ENCODE assay signal across 19 cellular contexts in genomic region chr7:106610996-106611886, GRCh38. TPM values are rescaled to one million over a fixed set of nuclear protein-coding genes. Genes with fewer than 3 reads are reported as not detected.
A peak's percentile ranks its signal among the peaks of the same experiment; 100 is the strongest.
DNase-seq lines count a peak whose midpoint lies in the region; ATAC-seq, FAIRE-seq and TF ChIP-seq lines count a peak whose summit lies in the region.
"Had no signal": no experiment of that assay in that cellular context is flagged by ENCODE, and none has a peak within 500 bp of the region (broad histone marks: within the 10 kb centered on the region; RNA-seq: fewer than 3 reads in every experiment).

No MANE protein-coding gene starts in this region.

- no peak overlapping the region for H2AFZ ChIP-seq in GM12878 (ENCODE audit: control insufficient read depth, low read depth, low read length)

- in situ Hi-C loops in GM12878 (cut with MboI): no loop called here

- POLR2A ChIA-PET in GM12878 (lab: Charles Lee): no interaction called here
- POLR2A ChIA-PET in A673 (lab: Charles Lee; ENCODE audit: low non-redundant PET): no interaction called here

- H3K4me3 ChIP-seq in GM12878 (no peak overlapping the region), liver (ENCODE audit: low read depth in 1 of 3, low read length in 3 of 3) (no peak overlapping the region), A673 (ENCODE audit: low read depth, low read length, poor library complexity, severe bottlenecking) (no peak overlapping the region), left ventricle myocardium inferior (no peak overlapping the region)
- H3K4me3 ChIP-seq: gastrocnemius medialis, SK-N-MC had no signal

- TF ChIP-seq CTCF in GM12878 (IDR thresholded peaks at IDR 0.05 in 2 of 3, conservative IDR thresholded peaks at IDR 0.05 in 1 of 3; ENCODE audit: control insufficient read depth in 2 of 3, extremely low read depth in 1 of 3, insufficient read depth in 1 of 3, low read depth in 3 of 3, low read length in 3 of 3): no peak
- TF ChIP-seq CTCF in liver (IDR thresholded peaks at IDR 0.05; ENCODE audit: low read depth, low read length, missing input control): no peak
- no peak for TF ChIP-seq CTCF in A673 (conservative IDR thresholded peaks at IDR 0.05; ENCODE audit: low read depth, low read length)
- TF ChIP-seq CTCF in left ventricle myocardium inferior (IDR thresholded peaks at IDR 0.05; ENCODE audit: borderline replicate concordance): no peak

- H3K9ac ChIP-seq in GM12878 (ENCODE audit: control insufficient read depth, insufficient read depth, low read length) (no peak overlapping the region), liver (ENCODE audit: low read depth in 1 of 2, low read length in 2 of 2) (peak overlapping the region in 1 of 2 donors; percentile 21)

- no peak for TF ChIP-seq RAD21 in GM12878 (IDR thresholded peaks at IDR 0.05; ENCODE audit: insufficient read depth, low read depth, low read length)
- TF ChIP-seq RAD21 in liver (IDR thresholded peaks at IDR 0.05): peak in 1 of 2 donors; percentile 25

- no peaks in the 10 kb centered on the region for H3K79me2 ChIP-seq in GM12878 (ENCODE audit: control insufficient read depth, insufficient read depth, low read length)

- RAD21 ChIA-PET in GM12878 (lab: Charles Lee; ENCODE audit: unreplicated experiment): interaction anchor here (1.3 kb wide), 1 partner anchor 13 kb away, joined by 4 read pairs; no protein-coding TSS in a partner anchor

- peak; percentile 92 for ATAC-seq in GM12878
- ATAC-seq: gastrocnemius medialis had no signal

- DNase-seq in COLO829 (ENCODE audit: low spot score) (peak; percentile 41), NCI-H128 (lab: John Stamatoyannopoulos, UW; ENCODE audit: unreplicated experiment) (peak; percentile 4), GM12878 (ENCODE audit: low read depth, low spot score) (peak; percentile 42), A673 (ENCODE audit: low spot score) (no peak), left ventricle myocardium inferior (no peak), NCI-H524 (lab: John Stamatoyannopoulos, UW) (no peak), AG08395 (ENCODE audit: low spot score) (no peak)
- DNase-seq: activated B cell treated with CpG ODN at 0.5 μM for 24 hours; activated CD8-positive, alpha-beta memory T cell treated with anti-CD3 and anti-CD28 coated beads, Interleukin-2, amount 50 U/mL, for 48 hours; activated naive CD8-positive, alpha-beta T cell treated with anti-CD3 and anti-CD28 coated beads for 36 hours; AML-193; cortex of kidney; DND-41; gastrocnemius medialis; nucleus accumbens; stimulated activated CD4-positive, alpha-beta T cell treated with anti-CD3 and anti-CD28 coated beads, Interleukin-15, amount 100 ng/mL, for 24 hours had no signal

- H3K4me1 ChIP-seq in GM12878 (ENCODE audit: control insufficient read depth, insufficient read depth, low read length) (no peaks in the 10 kb centered on the region), liver (ENCODE audit: control insufficient read depth in 4 of 4, insufficient read depth in 4 of 4, low read length in 3 of 4) (peaks cover 0 to 16% (median 5%) of the 10 kb centered on the region in 4 donors), A673 (ENCODE audit: insufficient read depth, low read length, poor library complexity, severe bottlenecking) (peaks cover 4% of the 10 kb centered on the region), left ventricle myocardium inferior (no peaks in the 10 kb centered on the region)
- H3K4me1 ChIP-seq: gastrocnemius medialis had no signal

- no peaks in the 10 kb centered on the region for H3K9me3 ChIP-seq in GM12878 (replicated peaks; ENCODE audit: control insufficient read depth, insufficient read depth, low read length)
- peaks cover 0 to 2% (median 0%) of the 10 kb centered on the region in 4 donors for H3K9me3 ChIP-seq in liver (ENCODE audit: control insufficient read depth in 4 of 4, low read length in 3 of 4)
- no peaks in the 10 kb centered on the region for H3K9me3 ChIP-seq in A673 (ENCODE audit: low read depth, low read length, poor library complexity, severe bottlenecking)
- peaks cover 14% of the 10 kb centered on the region for H3K9me3 ChIP-seq in left ventricle myocardium inferior (replicated peaks)
- H3K9me3 ChIP-seq: gastrocnemius medialis had no signal

- BruUV-seq in GM12878 (replicated peaks; lab: Mats Ljungman, UMichigan): no TSS peak
- BruUV-seq in A673 (replicated peaks; lab: Mats Ljungman, UMichigan): no TSS peak

- H3K36me3 ChIP-seq in GM12878 (ENCODE audit: control insufficient read depth in 2 of 2, insufficient read depth in 2 of 2, low read length in 1 of 2): no peaks in the 10 kb centered on the region
- no peaks in the 10 kb centered on the region for H3K36me3 ChIP-seq in liver (ENCODE audit: control insufficient read depth in 4 of 4, insufficient read depth in 3 of 4, low read depth in 1 of 4, low read length in 3 of 4)
- H3K36me3 ChIP-seq in A673 (ENCODE audit: insufficient read depth, low read length, poor library complexity, severe bottlenecking): no peaks in the 10 kb centered on the region
- no peaks in the 10 kb centered on the region for H3K36me3 ChIP-seq in left ventricle myocardium inferior
- H3K36me3 ChIP-seq: gastrocnemius medialis had no signal

- H3K27me3 ChIP-seq in GM12878 (replicated peaks in 1 of 2; ENCODE audit: control insufficient read depth in 2 of 2, insufficient read depth in 2 of 2, low read length in 1 of 2) (no peaks in the 10 kb centered on the region), liver (ENCODE audit: control insufficient read depth in 4 of 4, insufficient read depth in 4 of 4, low read length in 3 of 4) (no peaks in the 10 kb centered on the region), A673 (replicated peaks; ENCODE audit: insufficient read depth, low read depth, low read length, poor library complexity) (no peaks in the 10 kb centered on the region), left ventricle myocardium inferior (ENCODE audit: low read depth) (no peaks in the 10 kb centered on the region)
- H3K27me3 ChIP-seq: gastrocnemius medialis had no signal

- H3K4me2 ChIP-seq in GM12878 (ENCODE audit: control insufficient read depth, insufficient read depth): no peak overlapping the region

- no peak overlapping the region for H3K27ac ChIP-seq in GM12878 (ENCODE audit: control insufficient read depth, insufficient read depth)
- H3K27ac ChIP-seq in liver (ENCODE audit: low read depth in 1 of 2, low read length in 2 of 2): peak overlapping the region; percentile 73 to 78
- H3K27ac ChIP-seq in A673 (ENCODE audit: low read depth, low read length, poor library complexity, severe bottlenecking): no peak overlapping the region
- H3K27ac ChIP-seq in left ventricle myocardium inferior (replicated peaks): no peak overlapping the region
- H3K27ac ChIP-seq: gastrocnemius medialis, SK-N-MC had no signal

- no peak for FAIRE-seq in GM12878 (lab: Jason Lieb, UNC)
- FAIRE-seq: urothelium cell line had no signal

- H4K20me1 ChIP-seq in GM12878 (ENCODE audit: control insufficient read depth, insufficient read depth): no peaks in the 10 kb centered on the region

- intact Hi-C loops in GM12878 (cut with micrococcal nuclease; ENCODE audit: unreplicated experiment): loop anchor here (2.0 kb wide), 2 partner anchors 50 to 58 kb away; partner anchors contain the start of gene CCDC71L
- intact Hi-C loops in A673 (cut with micrococcal nuclease; ENCODE audit: unreplicated experiment): no loop called here
- intact Hi-C loops in left ventricle myocardium inferior (cut with micrococcal nuclease): no loop called here

- CTCF ChIA-PET in GM12878 (lab: Yijun Ruan, JAX) (interaction anchor here (0.7 to 1.5 kb wide), 5 partner anchors 11 to 432 kb away, joined by 3 to 9 read pairs (median 3); no protein-coding TSS in a partner anchor), A673 (lab: Charles Lee) (no interaction called here)

- peak; percentile 87 to 94; a peak in 3 of 4 replicates for TF ChIP-seq EP300 in GM12878 (IDR thresholded peaks at IDR 0.05; ENCODE audit: borderline replicate concordance in 1 of 2, control insufficient read depth in 1 of 2, low read depth in 2 of 2, low read length in 2 of 2)

- no peak for TF ChIP-seq POLR2A in GM12878 (IDR thresholded peaks at IDR 0.05; ENCODE audit: low read depth, low read length)

- SMC1A ChIA-PET in GM12878 (lab: Charles Lee; ENCODE audit: uncharacterized antibody, unreplicated experiment): interaction anchor here (1.0 to 2.0 kb wide), 7 partner anchors 10 to 125 kb away, joined by 3 to 7 read pairs (median 5); no protein-coding TSS in a partner anchor

- WGBS in GM12878 (ENCODE audit: insufficient coverage, insufficient replicate concordance, low lambda C conversion rate, missing lambda C conversion rate): 24% methylated on average over 6 of the region's 6 CpGs
- 33% methylated on average over 6 of the region's 6 CpGs for WGBS in liver

TF ChIP-seq in liver, 16 proteins besides CTCF, POLR2A, EP300 and RAD21:
- TF ChIP-seq NR2F2 (IDR thresholded peaks at IDR 0.05) (no peak), RXRA (IDR thresholded peaks at IDR 0.05) (peak in 1 of 2 donors; percentile 34), EGR1 (IDR thresholded peaks at IDR 0.05; ENCODE audit: low read depth in 2 of 2) (no peak), YY1 (IDR thresholded peaks at IDR 0.05) (peak; percentile 58), SP1 (IDR thresholded peaks at IDR 0.05) (no peak), MAX (IDR thresholded peaks at IDR 0.05) (peak; percentile 5), HNF4A (conservative IDR thresholded peaks at IDR 0.05) (peak in 1 of 2 donors; percentile 36)

RNA-seq across cellular contexts. Expression of gene CCDC71L, which starts 49.7 kb away (rescaled TPM):
- total RNA-seq in GM12878 (2013; cell fraction: nucleolus; rRNA removed): 6.8 and 7.9 TPM in 2 replicates
- total RNA-seq in GM12878 (2014; rRNA removed) (9.1 and 11.9 TPM in 2 replicates), GM12878 (2014; rRNA removed; fragmentation: Illumina TruSeq; extraction: Trizol) (4.0 TPM in 2 replicates), GM12878 (2021) (19.3 and 20.7 TPM in 2 replicates), liver (10 to 100 TPM; 12.8 to 16.6 TPM), A673 (2021) (14.1 and 18.4 TPM in 2 replicates), left ventricle myocardium inferior (6.0 TPM)
- 3.4 TPM for polyA plus RNA-seq in GM12878 (2011; ENCODE audit: low read depth)
- polyA plus RNA-seq in GM12878 (2011; rRNA removed) (5.0 and 5.7 TPM in 2 replicates), GM12878 (2014; fragmentation: Illumina TruSeq; extraction: Trizol) (3.7 and 5.2 TPM in 2 replicates), GM12878 (2014; fragmentation: Nextera tagmentation; extraction: Ambion mirVana) (1 to 10 TPM; 1.1 to 2.6 TPM), GM12878 (2014; rRNA removed) (9.4 and 10.7 TPM in 2 replicates), GM12878 (2016; fragmentation: Nextera tagmentation; extraction: Ambion mirVana) (1 to 10 TPM; 1.1 to 2.5 TPM), liver (10 to 100 TPM in 1 of 2 donors, 1 to 10 TPM in 1; 7.4 to 11.7 TPM)
- 4.3 and 4.6 TPM in 2 replicates for polyA plus RNA-seq in GM12878 (2011; cell fraction: cytosol; rRNA removed)
- 4.0 and 5.7 TPM in 2 replicates for polyA plus RNA-seq in GM12878 (2011; cell fraction: nucleus; rRNA removed)
- polyA plus RNA-seq in GM12878 (2012): 5.3 and 10.2 TPM in 2 replicates
- 1.5 and 1.9 TPM in 2 replicates for polyA minus RNA-seq in GM12878 (2011; rRNA and poly(A)+ RNA removed)
- polyA minus RNA-seq in GM12878 (2011; cell fraction: cytosol; rRNA and poly(A)+ RNA removed): 2.7 and 4.3 TPM in 2 replicates
- polyA minus RNA-seq in GM12878 (2011; cell fraction: nucleus; rRNA and poly(A)+ RNA removed): 2.7 and 5.5 TPM in 2 replicates

Comparison
In these comparisons a context has a peak if more than half of its experiments do, and no peak if none do; other contexts are left out.
1. DNase-seq: peak in COLO829 (single experiment), NCI-H128 (single experiment) and GM12878 (single experiment); none in A673 (single experiment), left ventricle myocardium inferior (single experiment), NCI-H524 (0 of 2) and AG08395 (single experiment).
2. H3K27ac ChIP-seq: peak in liver (2 of 2); none in GM12878 (single experiment), A673 (single experiment) and left ventricle myocardium inferior (single experiment).